ENCODE assay signal across 8 cellular contexts in genomic region chr2:25342372-25343186, GRCh38. TPM values are rescaled to one million over a fixed set of nuclear protein-coding genes. Genes with fewer than 3 reads are reported as not detected.
DNase-seq lines count a peak whose midpoint lies in the region; ATAC-seq and TF ChIP-seq lines count a peak whose summit lies in the region.

No MANE protein-coding gene starts in this region.

- H3K9me3 ChIP-seq in left lung: no peaks in the 10 kb centered on the region

- no peaks in the 10 kb centered on the region for H3K36me3 ChIP-seq in left lung

- H3K27me3 ChIP-seq in left lung: no peaks in the 10 kb centered on the region

- intact Hi-C loops in left lung (cut with DNase I): no loop called here

- TF ChIP-seq CTCF in AG10803 (conservative IDR thresholded peaks at IDR 0.05; ENCODE audit: low read length) (peak; percentile 68), left lung (IDR thresholded peaks at IDR 0.05) (peak; percentile 98)

- peak overlapping the region; percentile 59 to 68 for H3K27ac ChIP-seq in left lung

- ATAC-seq in GM19023 (IDR thresholded peaks at IDR 0.05; ENCODE audit: unreplicated experiment) (peak; percentile 75), HG03175 (IDR thresholded peaks at IDR 0.05; ENCODE audit: unreplicated experiment) (peak; percentile 89), left lung (peak; percentile 94)

- DNase-seq in AG10803 (ENCODE audit: low read depth): peak; percentile 69
- DNase-seq in NCI-H460 (ENCODE audit: extremely low read depth, low read depth): peak; percentile 76
- peak; percentile 59 for DNase-seq in activated CD4-positive, alpha-beta T cell treated with anti-CD3 and anti-CD28 coated beads, Interleukin-2, amount 50 U/mL, for 24 hours (ENCODE audit: low read depth in 1 of 2, low spot score in 1 of 2)
- DNase-seq in dermis blood vessel endothelial cell: peak; percentile 93
- peak; percentile 84 to 95 for DNase-seq in left lung
- DNase-seq in stimulated activated CD4-positive, alpha-beta T cell treated with anti-CD3 and anti-CD28 coated beads, Interleukin-2, amount 100 ng/mL, for 24 hours: peak; percentile 81 to 83

- H3K4me3 ChIP-seq in AG10803 (ENCODE audit: low read length) (peak overlapping the region; percentile 53), left lung (peak overlapping the region; percentile 54 to 74)

- peaks cover 12 to 34% of the 10 kb centered on the region in 2 donors for H3K4me1 ChIP-seq in left lung

RNA-seq across cellular contexts. Expression of gene DNMT3A, which starts 0.9 kb away (rescaled TPM):
- 4.3 and 4.9 TPM in 2 replicates for total RNA-seq in NCI-H460 (2014; rRNA removed; shearing (Covaris generic))
- polyA plus RNA-seq in NCI-H460 (2014; cell fraction: nucleus; rRNA removed): 3.7 and 8.1 TPM in 2 replicates
- total RNA-seq in dermis blood vessel endothelial cell (31.0 and 32.1 TPM in 2 replicates), left lung (10 to 100 TPM; 37.5 to 38.7 TPM)

Comparison
In these comparisons a context has a peak if more than half of its experiments do, and no peak if none do; other contexts are left out.
1. Peak in every context shown above with its lines: DNase-seq, ATAC-seq, H3K4me3 ChIP-seq and H3K27ac ChIP-seq.